10 cellular contexts compared by ENCODE assay signal in the genomic region with DNA sequence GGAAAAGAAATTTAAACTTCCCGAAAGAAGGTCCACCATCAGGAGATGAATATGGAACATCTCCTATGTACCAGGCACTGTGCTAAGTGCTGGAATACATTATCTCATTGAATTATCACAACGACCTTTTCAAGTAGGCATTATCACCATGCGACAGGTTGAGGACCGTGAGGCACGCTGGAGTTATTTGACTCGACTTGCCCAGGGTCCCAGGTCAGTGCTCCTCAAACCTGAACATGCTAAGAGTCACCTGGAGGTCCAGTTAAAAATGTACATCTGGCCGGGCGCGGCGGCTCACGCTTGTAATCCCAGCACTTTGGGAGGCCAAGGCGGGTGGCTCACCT. TPM values are rescaled to one million over a fixed set of nuclear protein-coding genes. Genes with fewer than 3 reads are reported as not detected.
DNase-seq lines count a peak whose midpoint lies in the region; ATAC-seq and TF ChIP-seq lines count a peak whose summit lies in the region.
"Had no signal": no experiment of that assay in that cellular context is flagged by ENCODE, and none has a peak within 500 bp of the region (broad histone marks: within the 10 kb centered on the region; RNA-seq: fewer than 3 reads in every experiment).

No MANE protein-coding gene starts in this region.

- H3K4me3 Mint-ChIP-seq in activated B cell treated with CpG ODN at 0.5 μM for 24 hours (no peak overlapping the region), glutamatergic neuron (ENCODE audit: unreplicated experiment) (no peak overlapping the region)

- peak overlapping the region; percentile 94 for H3K27ac Mint-ChIP-seq in activated B cell treated with CpG ODN at 0.5 μM for 24 hours
- H3K27ac Mint-ChIP-seq in glutamatergic neuron (ENCODE audit: unreplicated experiment): no peak overlapping the region

- H3K4me1 ChIP-seq in left ventricle myocardium inferior: peaks cover 10% of the 10 kb centered on the region
- no peaks in the 10 kb centered on the region for H3K4me1 ChIP-seq in upper lobe of right lung
- H3K4me1 ChIP-seq: prostate gland had no signal

- H3K9me3 ChIP-seq in left ventricle myocardium inferior (replicated peaks) (no peaks in the 10 kb centered on the region), upper lobe of right lung (no peaks in the 10 kb centered on the region)
- H3K9me3 ChIP-seq: prostate gland had no signal

- ATAC-seq in Right ventricle myocardium superior (ENCODE audit: poor library complexity): no peak
- no peak for ATAC-seq in activated B cell treated with CpG ODN at 0.5 μM for 24 hours (ENCODE audit: low read depth)
- ATAC-seq in upper lobe of right lung: no peak
- ATAC-seq in HG03457 (IDR thresholded peaks at IDR 0.05; ENCODE audit: unreplicated experiment): no peak

- H3K27me3 ChIP-seq in left ventricle myocardium inferior (ENCODE audit: low read depth): peaks cover 26% of the 10 kb centered on the region
- H3K27me3 ChIP-seq in upper lobe of right lung: no peaks in the 10 kb centered on the region

- no peaks in the 10 kb centered on the region for H3K36me3 Mint-ChIP-seq in activated B cell treated with CpG ODN at 0.5 μM for 24 hours (ENCODE audit: low read depth)
- H3K36me3 Mint-ChIP-seq in glutamatergic neuron (ENCODE audit: unreplicated experiment): no peaks in the 10 kb centered on the region

- CTCF ChIA-PET in activated B cell treated with CpG ODN at 0.5 μM for 24 hours (lab: Charles Lee): interaction anchor here (0.8 to 5.1 kb wide), 16 partner anchors 9 to 682 kb away, joined by 3 to 74 read pairs (median 8); partner anchors contain the start of genes AGTRAP, FBXO2, FBXO6 and MAD2L2

- H3K4me1 Mint-ChIP-seq in activated B cell treated with CpG ODN at 0.5 μM for 24 hours (peaks cover 15% of the 10 kb centered on the region), glutamatergic neuron (ENCODE audit: low read depth, unreplicated experiment) (peaks cover 17% of the 10 kb centered on the region)

- no peaks in the 10 kb centered on the region for H3K9me3 Mint-ChIP-seq in activated B cell treated with CpG ODN at 0.5 μM for 24 hours
- H3K9me3 Mint-ChIP-seq in glutamatergic neuron (ENCODE audit: unreplicated experiment): peaks cover 9% of the 10 kb centered on the region

- TF ChIP-seq CTCF in left ventricle myocardium inferior (IDR thresholded peaks at IDR 0.05; ENCODE audit: borderline replicate concordance) (peak; percentile 42), activated B cell treated with CpG ODN at 0.5 μM for 24 hours (IDR thresholded peaks at IDR 0.05) (no peak), glutamatergic neuron (IDR thresholded peaks at IDR 0.05; ENCODE audit: partially characterized antibody, unreplicated experiment) (peak; percentile 39), upper lobe of right lung (IDR thresholded peaks at IDR 0.05) (no peak)

- H3K36me3 ChIP-seq in left ventricle myocardium inferior: no peaks in the 10 kb centered on the region
- no peaks in the 10 kb centered on the region for H3K36me3 ChIP-seq in upper lobe of right lung
- H3K36me3 ChIP-seq: prostate gland had no signal

- H3K4me3 ChIP-seq in left ventricle myocardium inferior (peak overlapping the region; percentile 54), upper lobe of right lung (peak overlapping the region; percentile 38)

- DNase-seq in left ventricle myocardium inferior (no peak), Right ventricle myocardium superior (no peak), activated B cell treated with CpG ODN at 0.5 μM for 24 hours (no peak), glutamatergic neuron (no peak), upper lobe of right lung (no peak), DMS53 (lab: John Stamatoyannopoulos, UW) (no peak), LoVo (ENCODE audit: low spot score) (no peak)

- POLR2A ChIA-PET in activated B cell treated with CpG ODN at 0.5 μM for 24 hours (lab: Charles Lee): interaction anchor here (0.6 to 2.5 kb wide), 18 partner anchors 10 to 1524 kb away, joined by 3 to 48 read pairs (median 6); partner anchors contain the start of genes AGTRAP, CLCN6, FBXO2 and FBXO44

- no peak overlapping the region for H3K27ac ChIP-seq in left ventricle myocardium inferior (replicated peaks)
- no peak overlapping the region for H3K27ac ChIP-seq in upper lobe of right lung

- intact Hi-C loops in left ventricle myocardium inferior (cut with micrococcal nuclease) (loop anchor here (10.0 kb wide), 1 partner anchor 65 kb away; the partner anchor contains the start of genes FBXO2 and FBXO44), Right ventricle myocardium superior (cut with DNase I) (no loop called here), activated B cell treated with CpG ODN at 0.5 μM for 24 hours (cut with micrococcal nuclease) (loop anchor here (1.0 kb wide), 1 partner anchor 683 kb away; no protein-coding TSS in a partner anchor), upper lobe of right lung (cut with DNase I) (loop anchor here (5.0 kb wide), 1 partner anchor 68 kb away; the partner anchor contains the start of genes FBXO2 and FBXO44)

- H3K27me3 Mint-ChIP-seq in activated B cell treated with CpG ODN at 0.5 μM for 24 hours (no peaks in the 10 kb centered on the region), glutamatergic neuron (ENCODE audit: unreplicated experiment) (peaks cover 6% of the 10 kb centered on the region)

RNA-seq across cellular contexts. Expression of gene AGTRAP, which starts 15.9 kb away (rescaled TPM):
- total RNA-seq in left ventricle myocardium inferior (16.6 TPM), Right ventricle myocardium superior (13.6 TPM), activated B cell treated with CpG ODN at 0.5 μM for 24 hours (10.9 and 13.9 TPM in 2 replicates), glutamatergic neuron (ENCODE audit: unreplicated experiment) (6.1 TPM), upper lobe of right lung (57.0 TPM)

RNA-seq across cellular contexts. Expression of gene DRAXIN, which starts 28.5 kb away (rescaled TPM):
- total RNA-seq in left ventricle myocardium inferior (0.05 TPM), Right ventricle myocardium superior (0.05 TPM), activated B cell treated with CpG ODN at 0.5 μM for 24 hours (0.17 and 0.18 TPM in 2 replicates), glutamatergic neuron (ENCODE audit: unreplicated experiment) (111 TPM), upper lobe of right lung (0.09 TPM)

RNA-seq across cellular contexts. Expression of gene MAD2L2, which starts 39.1 kb away (rescaled TPM):
- total RNA-seq in left ventricle myocardium inferior: 17.2 TPM
- 15.8 TPM for total RNA-seq in Right ventricle myocardium superior
- 34.4 and 34.9 TPM in 2 replicates for total RNA-seq in activated B cell treated with CpG ODN at 0.5 μM for 24 hours
- total RNA-seq in glutamatergic neuron (ENCODE audit: unreplicated experiment): 90.2 TPM
- 23.5 TPM for total RNA-seq in upper lobe of right lung

RNA-seq across cellular contexts. Expression of gene C1orf167, which starts 42.0 kb away (rescaled TPM):
- total RNA-seq in left ventricle myocardium inferior (2.5 TPM), Right ventricle myocardium superior (2.7 TPM), activated B cell treated with CpG ODN at 0.5 μM for 24 hours (not detected in 2 replicates), glutamatergic neuron (ENCODE audit: unreplicated experiment) (not detected), upper lobe of right lung (4.7 TPM)
- total RNA-seq: kidney epithelial cell had no signal

RNA-seq across cellular contexts. Expression of gene FBXO6, which starts 56.0 kb away (rescaled TPM):
- 10.3 TPM for total RNA-seq in left ventricle myocardium inferior
- 11.6 TPM for total RNA-seq in Right ventricle myocardium superior
- total RNA-seq in activated B cell treated with CpG ODN at 0.5 μM for 24 hours: 10.0 and 10.5 TPM in 2 replicates
- 1.3 TPM for total RNA-seq in glutamatergic neuron (ENCODE audit: unreplicated experiment)
- 16.7 TPM for total RNA-seq in upper lobe of right lung

Comparison
In these comparisons a context has a peak if more than half of its experiments do, and no peak if none do; other contexts are left out.
1. CTCF ChIP-seq: peak in left ventricle myocardium inferior (single experiment) and glutamatergic neuron (single experiment); none in activated B cell treated with CpG ODN at 0.5 μM for 24 hours (single experiment) and upper lobe of right lung (single experiment).
2. RNA of gene DRAXIN, which starts 28.5 kb away (total RNA-seq): 111 TPM in glutamatergic neuron (single experiment); 0.17 to 0.18 TPM in activated B cell treated with CpG ODN at 0.5 μM for 24 hours, 0.09 TPM in upper lobe of right lung (single experiment), 0.05 TPM in left ventricle myocardium inferior (single experiment) and 0.05 TPM in Right ventricle myocardium superior (single experiment); every median in the first group is over 10 times any median in the second.